In the genomic region with DNA sequence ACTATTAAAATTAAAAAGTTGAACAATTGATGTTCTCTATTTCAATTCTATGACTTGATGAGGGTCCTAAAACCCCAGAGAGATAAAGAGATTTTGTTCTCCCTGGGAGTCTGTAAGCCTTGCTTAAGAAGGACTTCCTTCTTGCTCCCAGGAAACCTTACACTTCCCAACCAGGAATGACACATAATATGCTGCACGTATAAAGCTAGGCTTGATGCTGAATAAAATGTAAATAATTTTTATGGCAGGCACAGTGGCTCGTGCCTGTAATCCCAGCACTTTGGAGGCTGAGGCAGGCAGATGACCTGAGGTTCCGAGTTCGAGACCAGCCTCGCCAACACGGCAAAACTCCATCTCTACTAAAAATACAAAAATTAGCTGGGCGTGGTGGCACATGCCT, we compare ENCODE assay signal across 25 cellular contexts. TPM values are rescaled to one million over a fixed set of nuclear protein-coding genes. Genes with fewer than 3 reads are reported as not detected.
DNase-seq lines count a peak whose midpoint lies in the region; ATAC-seq and TF ChIP-seq lines count a peak whose summit lies in the region.
"Had no signal": no experiment of that assay in that cellular context is flagged by ENCODE, and none has a peak within 500 bp of the region (broad histone marks: within the 10 kb centered on the region; RNA-seq: fewer than 3 reads in every experiment).

No MANE protein-coding gene starts in this region.

- peaks cover 24% of the 10 kb centered on the region for H3K79me2 ChIP-seq in mammary epithelial cell (ENCODE audit: insufficient read depth, low read length)
- no peaks in the 10 kb centered on the region for H3K79me2 ChIP-seq in Karpas-422 (ENCODE audit: low read length)

- no peak for ATAC-seq in HG02852 (IDR thresholded peaks at IDR 0.05; ENCODE audit: unreplicated experiment)
- ATAC-seq: activated CD4-positive, alpha-beta T cell treated with anti-CD3 and anti-CD28 coated beads for 36 hours had no signal

- no peak overlapping the region for H3K4me3 Mint-ChIP-seq in endothelial cell (ENCODE audit: unreplicated experiment)
- H3K4me3 Mint-ChIP-seq: activated CD4-positive, alpha-beta T cell treated with anti-CD3 and anti-CD28 coated beads for 36 hours; activated T-cell treated with anti-CD3 and anti-CD28 coated beads, Interleukin-2, amount 50 U/mL, for 72 hours; CD4-positive, alpha-beta T cell; mesothelial cell of epicardium; natural killer cell treated with Interleukin-12 subunit alpha and Interleukin-12 subunit beta and Interleukin-15 and Interleukin-18, amount 100 ng/mL, for 72 hours had no signal

- intact Hi-C loops in mammary epithelial cell (cut with micrococcal nuclease), result no loop called here

- WGBS in mammary epithelial cell (ENCODE audit: low coverage, missing lambda C conversion rate), result 90% methylated on average over 7 of the region's 7 CpGs

- peaks cover 15% of the 10 kb centered on the region for H3K36me3 Mint-ChIP-seq in endothelial cell (ENCODE audit: low read depth, unreplicated experiment)
- H3K36me3 Mint-ChIP-seq: natural killer cell treated with Interleukin-12 subunit alpha and Interleukin-12 subunit beta and Interleukin-15 and Interleukin-18, amount 100 ng/mL, for 72 hours had no signal

- H3K9me2 ChIP-seq in Karpas-422 (replicated peaks; ENCODE audit: insufficient read depth, low read length), result no peaks in the 10 kb centered on the region

- H3K4me3 ChIP-seq in mammary epithelial cell (replicated peaks in 1 of 3; ENCODE audit: insufficient read depth in 1 of 3, low read depth in 2 of 3, low read length in 3 of 3) (no peak overlapping the region), Karpas-422 (ENCODE audit: low read length) (no peak overlapping the region)
- H3K4me3 ChIP-seq: colonic mucosa, K562, thyroid gland had no signal

- H2AFZ ChIP-seq in mammary epithelial cell (ENCODE audit: low read depth, low read length) (no peak overlapping the region), Karpas-422 (ENCODE audit: low read length) (no peak overlapping the region)
- H2AFZ ChIP-seq: parathyroid adenoma had no signal

- H3K27ac ChIP-seq in mammary epithelial cell (ENCODE audit: insufficient read depth, low read depth, low read length) (peak overlapping the region; percentile 81), Karpas-422 (ENCODE audit: low read length) (no peak overlapping the region)
- H3K27ac ChIP-seq: colonic mucosa, parathyroid adenoma, thyroid gland had no signal

- no TSS peak for BruUV-seq in mammary epithelial cell (replicated peaks; lab: Mats Ljungman, UMichigan)

- H3K4me1 ChIP-seq in mammary epithelial cell (ENCODE audit: insufficient read depth, low read length) (peaks cover 15% of the 10 kb centered on the region), Karpas-422 (ENCODE audit: low read length) (no peaks in the 10 kb centered on the region)
- H3K4me1 ChIP-seq: colonic mucosa, thyroid gland had no signal

- no peaks in the 10 kb centered on the region for H3K9me3 Mint-ChIP-seq in endothelial cell (ENCODE audit: unreplicated experiment)
- H3K9me3 Mint-ChIP-seq: CD4-positive, alpha-beta T cell; mesothelial cell of epicardium; natural killer cell treated with Interleukin-12 subunit alpha and Interleukin-12 subunit beta and Interleukin-15 and Interleukin-18, amount 100 ng/mL, for 72 hours had no signal

- H3K9ac ChIP-seq in mammary epithelial cell (ENCODE audit: insufficient read depth, low read length) (no peak overlapping the region), Karpas-422 (ENCODE audit: low read length) (no peak overlapping the region)
- H3K9ac ChIP-seq: parathyroid adenoma had no signal

- CTCF ChIA-PET in mammary epithelial cell (lab: Charles Lee; ENCODE audit: low non-redundant PET), result no interaction called here

- H3K27me3 ChIP-seq in mammary epithelial cell (ENCODE audit: insufficient read depth, low read length) (no peaks in the 10 kb centered on the region), Karpas-422 (ENCODE audit: low read length) (no peaks in the 10 kb centered on the region)
- H3K27me3 ChIP-seq: colonic mucosa, thyroid gland had no signal

- no peaks in the 10 kb centered on the region for H3K27me3 Mint-ChIP-seq in endothelial cell (ENCODE audit: unreplicated experiment)
- H3K27me3 Mint-ChIP-seq: activated CD4-positive, alpha-beta T cell treated with anti-CD3 and anti-CD28 coated beads for 36 hours had no signal

- H4K20me1 ChIP-seq in mammary epithelial cell (ENCODE audit: insufficient read depth, low read length) (no peaks in the 10 kb centered on the region), Karpas-422 (ENCODE audit: insufficient read depth, low read depth, low read length) (no peaks in the 10 kb centered on the region)

- peak overlapping the region; percentile 72 for H3K4me2 ChIP-seq in mammary epithelial cell (ENCODE audit: insufficient read depth, low read depth, low read length)
- H3K4me2 ChIP-seq in Karpas-422 (ENCODE audit: low read depth, low read length, poor library complexity, severe bottlenecking), result no peak overlapping the region

- H3K4me1 Mint-ChIP-seq in endothelial cell (ENCODE audit: unreplicated experiment), result peaks cover 4% of the 10 kb centered on the region
- H3K4me1 Mint-ChIP-seq: activated CD4-positive, alpha-beta T cell treated with anti-CD3 and anti-CD28 coated beads for 36 hours had no signal

- in situ Hi-C loops in mammary epithelial cell (cut with MboI; ENCODE audit: low sequenced_read_pairs in 2 of 2), result no loop called here

- no peak for TF ChIP-seq CTCF in mammary epithelial cell (conservative IDR thresholded peaks at IDR 0.05 in 1 of 2, IDR thresholded peaks at IDR 0.05 in 1 of 2; ENCODE audit: extremely low read depth in 1 of 2, insufficient read depth in 1 of 2, low read depth in 1 of 2, low read length in 2 of 2)
- TF ChIP-seq CTCF in endothelial cell (IDR thresholded peaks at IDR 0.05; ENCODE audit: unreplicated experiment), result no peak

- H3K9me3 ChIP-seq in mammary epithelial cell (replicated peaks; ENCODE audit: insufficient read depth, low read length) (peaks cover 2% of the 10 kb centered on the region), Karpas-422 (ENCODE audit: low read length) (no peaks in the 10 kb centered on the region)
- H3K9me3 ChIP-seq: colonic mucosa, thyroid gland had no signal

- dilution Hi-C loops in mammary epithelial cell (cut with HindIII; ENCODE audit: low sequenced_read_pairs), result no loop called here

- no peak overlapping the region for H3K27ac Mint-ChIP-seq in endothelial cell (ENCODE audit: unreplicated experiment)
- H3K27ac Mint-ChIP-seq: activated CD4-positive, alpha-beta T cell treated with anti-CD3 and anti-CD28 coated beads for 36 hours; activated T-cell treated with anti-CD3 and anti-CD28 coated beads, Interleukin-2, amount 50 U/mL, for 72 hours; CD4-positive, alpha-beta T cell; natural killer cell treated with Interleukin-12 subunit alpha and Interleukin-12 subunit beta and Interleukin-15 and Interleukin-18, amount 100 ng/mL, for 72 hours had no signal

- H3K36me3 ChIP-seq in mammary epithelial cell (ENCODE audit: insufficient read depth, low read length), result no peaks in the 10 kb centered on the region
- H3K36me3 ChIP-seq in Karpas-422 (ENCODE audit: insufficient read depth, low read length), result no peaks in the 10 kb centered on the region
- H3K36me3 ChIP-seq: colonic mucosa, thyroid gland had no signal

- DNase-seq in Daoy (ENCODE audit: low read depth), result peak; percentile 30
- DNase-seq in M059J (ENCODE audit: low read depth), result peak; percentile 42
- DNase-seq in mammary epithelial cell, result peak; percentile 10
- peak; percentile 49 for DNase-seq in iris pigment epithelial cell (ENCODE audit: low read depth)
- no peak for DNase-seq in NCI-H146 treated with DMSO at 0.1 percent for 48 hours (lab: John Stamatoyannopoulos, UW; ENCODE audit: unreplicated experiment)
- no peak for DNase-seq in Karpas-422
- DNase-seq in endothelial cell (ENCODE audit: low spot score), result no peak
- DNase-seq: activated CD4-positive, alpha-beta T cell treated with anti-CD3 and anti-CD28 coated beads for 36 hours; activated naive CD4-positive, alpha-beta T cell treated with anti-CD3 and anti-CD28 coated beads, Interleukin-2, amount 50 U/mL, for 16 hours; activated T-cell treated with anti-CD3 and anti-CD28 coated beads, Interleukin-2, amount 50 U/mL, for 72 hours; CD4-positive, alpha-beta T cell; colonic mucosa; DMS153; H7; NCI-H1048; NCI-H2029; NK-92 treated with Interleukin-12 subunit alpha and Interleukin-12 subunit beta, amount 100 ng/mL, for 24 hours; stimulated activated CD4-positive, alpha-beta T cell treated with anti-CD3 and anti-CD28 coated beads, Interleukin-2, amount 100 ng/mL, for 48 hours; stimulated activated naive CD4-positive, alpha-beta T cell treated with Interleukin-2 at 50 U/mL for 16 hours; thyroid gland had no signal

RNA-seq across cellular contexts. Expression of a gene that starts 27.8 kb away (rescaled TPM):
- 16.6 and 20.2 TPM in 2 replicates for total RNA-seq in Daoy (2014; rRNA removed; shearing (Covaris generic))
- 19.1 and 21.2 TPM in 2 replicates for total RNA-seq in M059J (2014; rRNA removed; shearing (Covaris generic))
- 10 to 100 TPM; 49.3 to 63.8 TPM for total RNA-seq in mammary epithelial cell
- 14.3 TPM for polyA plus RNA-seq in mammary epithelial cell
- 32.5 TPM for polyA minus RNA-seq in mammary epithelial cell
- total RNA-seq in Karpas-422 (2014; rRNA removed; shearing (Covaris generic); ENCODE audit: low replicate concordance), result 2.5 and 7.3 TPM in 2 replicates
- total RNA-seq in endothelial cell (ENCODE audit: unreplicated experiment), result 31.3 TPM

Comparison
In these comparisons a context has a peak if more than half of its experiments do, and no peak if none do; other contexts are left out.
1. DNase-seq: peak in Daoy (single experiment), M059J (single experiment), mammary epithelial cell (single experiment) and iris pigment epithelial cell (single experiment); none in NCI-H146 treated with DMSO at 0.1 percent for 48 hours (single experiment), Karpas-422 (single experiment) and endothelial cell (single experiment).